Comparison of ENCODE assay signal across 8 cellular contexts in genomic region chr17:17822189-17822978, GRCh38. TPM values are rescaled to one million over a fixed set of nuclear protein-coding genes. Genes with fewer than 3 reads are reported as not detected.
DNase-seq lines count a peak whose midpoint lies in the region; ATAC-seq and TF ChIP-seq lines count a peak whose summit lies in the region.

No MANE protein-coding gene starts in this region.

- no peak for DNase-seq in activated naive CD4-positive, alpha-beta T cell treated with anti-CD3 and anti-CD28 coated beads, Interleukin-2, amount 10 ng/mL, durations not matched to agents 7 days and 5 days
- DNase-seq in activated naive CD4-positive, alpha-beta T cell treated with anti-CD3 and anti-CD28 coated beads, Interleukin-2, amount 50 U/mL, for 72 hours (ENCODE audit: low spot score in 2 of 2): no peak
- DNase-seq in breast epithelium (ENCODE audit: low spot score in 2 of 2) (peak in 1 of 2 donors; percentile 69), medulla oblongata (ENCODE audit: extremely low spot score) (peak; percentile 97), transverse colon (no peak), islet precursor cell (no peak), 8988T (no peak)

- peaks cover 45% of the 10 kb centered on the region for H3K36me3 Mint-ChIP-seq in activated naive CD4-positive, alpha-beta T cell treated with anti-CD3 and anti-CD28 coated beads, Interleukin-2, amount 10 ng/mL, durations not matched to agents 7 days and 5 days
- H3K36me3 Mint-ChIP-seq in activated naive CD4-positive, alpha-beta T cell treated with anti-CD3 and anti-CD28 coated beads, Interleukin-2, amount 50 U/mL, for 72 hours: peaks cover 12 to 35% of the 10 kb centered on the region in 2 donors

- peak overlapping the region; percentile 82 for H3K27ac Mint-ChIP-seq in activated naive CD4-positive, alpha-beta T cell treated with anti-CD3 and anti-CD28 coated beads, Interleukin-2, amount 10 ng/mL, durations not matched to agents 7 days and 5 days
- peak overlapping the region in 1 of 2 donors; percentile 20 for H3K27ac Mint-ChIP-seq in activated naive CD4-positive, alpha-beta T cell treated with anti-CD3 and anti-CD28 coated beads, Interleukin-2, amount 50 U/mL, for 72 hours

- H3K27ac ChIP-seq in breast epithelium (peak overlapping the region; percentile 8 to 69), transverse colon (peak overlapping the region; percentile 73 to 98 (median 83))

- TF ChIP-seq CTCF in breast epithelium (IDR thresholded peaks at IDR 0.05) (no peak), transverse colon (IDR thresholded peaks at IDR 0.05) (no peak)

- TF ChIP-seq EP300 in transverse colon (IDR thresholded peaks at IDR 0.05; ENCODE audit: low read depth): no peak

- in situ Hi-C loops in transverse colon (cut with MboI; ENCODE audit: low pct_ligation_motif_present in 1 of 4, low pct_unique_long_range_greater_than_20kb in 1 of 4, low sequenced_read_pairs in 3 of 4): no loop called here

- WGBS in transverse colon (ENCODE audit: low coverage in 1 of 2), 2 donors: 34% methylated on average over 4 of the region's 4 CpGs; no CpG with 5 or more reads in 1 of the 2 donors

- H3K27me3 ChIP-seq in breast epithelium (no peaks in the 10 kb centered on the region), transverse colon (no peaks in the 10 kb centered on the region)

- H3K9me3 Mint-ChIP-seq in activated naive CD4-positive, alpha-beta T cell treated with anti-CD3 and anti-CD28 coated beads, Interleukin-2, amount 10 ng/mL, durations not matched to agents 7 days and 5 days: no peaks in the 10 kb centered on the region
- no peaks in the 10 kb centered on the region for H3K9me3 Mint-ChIP-seq in activated naive CD4-positive, alpha-beta T cell treated with anti-CD3 and anti-CD28 coated beads, Interleukin-2, amount 50 U/mL, for 72 hours

- intact Hi-C loops in breast epithelium (cut with DNase I; ENCODE audit: low total_unique reads): no loop called here
- intact Hi-C loops in transverse colon (cut with DNase I; ENCODE audit: low total_unique reads): no loop called here

- H3K4me1 Mint-ChIP-seq in activated naive CD4-positive, alpha-beta T cell treated with anti-CD3 and anti-CD28 coated beads, Interleukin-2, amount 10 ng/mL, durations not matched to agents 7 days and 5 days: peaks cover 92% of the 10 kb centered on the region

- no peaks in the 10 kb centered on the region for H3K36me3 ChIP-seq in breast epithelium
- H3K36me3 ChIP-seq in transverse colon: peaks cover 0 to 3% (median 1%) of the 10 kb centered on the region in 4 donors

- H3K9me3 ChIP-seq in breast epithelium (no peaks in the 10 kb centered on the region), transverse colon (no peaks in the 10 kb centered on the region)

- no peak for ATAC-seq in activated naive CD4-positive, alpha-beta T cell treated with anti-CD3 and anti-CD28 coated beads, Interleukin-2, amount 50 U/mL, for 72 hours
- ATAC-seq in HG03045 (IDR thresholded peaks at IDR 0.05; ENCODE audit: unreplicated experiment): no peak

- H3K27me3 Mint-ChIP-seq in activated naive CD4-positive, alpha-beta T cell treated with anti-CD3 and anti-CD28 coated beads, Interleukin-2, amount 10 ng/mL, durations not matched to agents 7 days and 5 days: no peaks in the 10 kb centered on the region

- TF ChIP-seq POLR2A in breast epithelium (IDR thresholded peaks at IDR 0.05) (no peak), transverse colon (IDR thresholded peaks at IDR 0.05) (peak; percentile 11)

- peaks cover 17 to 48% of the 10 kb centered on the region in 2 donors for H3K4me1 ChIP-seq in breast epithelium
- peaks cover 42 to 92% (median 78%) of the 10 kb centered on the region in 4 donors for H3K4me1 ChIP-seq in transverse colon

- H3K4me3 Mint-ChIP-seq in activated naive CD4-positive, alpha-beta T cell treated with anti-CD3 and anti-CD28 coated beads, Interleukin-2, amount 10 ng/mL, durations not matched to agents 7 days and 5 days: peak overlapping the region; percentile 84

- H3K4me3 ChIP-seq in breast epithelium: peak overlapping the region; percentile 40 to 80 (median 51)
- H3K4me3 ChIP-seq in transverse colon: peak overlapping the region in 3 of 4 donors; percentile 38 to 53 (median 44)

- CTCF ChIA-PET in activated naive CD4-positive, alpha-beta T cell treated with anti-CD3 and anti-CD28 coated beads, Interleukin-2, amount 10 ng/mL, durations not matched to agents 7 days and 5 days (lab: Charles Lee): interaction anchor here (0.9 to 2.9 kb wide), 4 partner anchors 11 to 39 kb away, joined by 3 to 8 read pairs (median 8); no protein-coding TSS in a partner anchor

RNA-seq across cellular contexts. Expression of gene SREBF1, which starts 14.4 kb away (rescaled TPM):
- 100 to 1,000 TPM in 1 of 2 donors, 10 to 100 TPM in 1; 67.2 to 103 TPM for total RNA-seq in activated naive CD4-positive, alpha-beta T cell treated with anti-CD3 and anti-CD28 coated beads, Interleukin-2, amount 50 U/mL, for 72 hours
- total RNA-seq in breast epithelium: 100 to 1,000 TPM in 1 of 3 donors, 10 to 100 TPM in 2; 39.0 to 119 (median 81.3) TPM
- 100 to 1,000 TPM in 3 of 4 donors, 10 to 100 TPM in 1; 45.7 to 206 (median 148) TPM for total RNA-seq in transverse colon
